In genomic region chr1:43704838-43705237, GRCh38 we compare ENCODE assay signal across 1 cellular context.
TF ChIP-seq lines count a peak whose summit lies in the region.

No MANE protein-coding gene starts in this region.

TF ChIP-seq in K562, 482 proteins besides CTCF, POLR2A, EP300 and RAD21 (continued from another document):
- TF ChIP-seq UBTF (IDR thresholded peaks at IDR 0.05; ENCODE audit: borderline replicate concordance in 1 of 2, low read depth in 2 of 2, low read length in 2 of 2) (no peak), ZNF347 (CRISPR knock-in tag; IDR thresholded peaks at IDR 0.05; ENCODE audit: low read depth) (no peak), ZBTB11 (CRISPR knock-in tag; IDR thresholded peaks at IDR 0.05) (no peak), MBD1 (CRISPR knock-in tag; IDR thresholded peaks at IDR 0.05) (no peak), CCNT2 (IDR thresholded peaks at IDR 0.05; ENCODE audit: borderline replicate concordance, extremely low read depth, insufficient read length, low read depth, low read length) (no peak), ELF1 (tag; IDR thresholded peaks at IDR 0.05) (no peak), ZNF584 (CRISPR knock-in tag; IDR thresholded peaks at IDR 0.05; ENCODE audit: low read depth) (no peak), SMARCC2 (IDR thresholded peaks at IDR 0.05; ENCODE audit: low read depth) (no peak), ARID3B (CRISPR knock-in tag; IDR thresholded peaks at IDR 0.05; ENCODE audit: borderline replicate concordance) (no peak), SAFB (IDR thresholded peaks at IDR 0.05; ENCODE audit: borderline replicate concordance, low read depth, low read length) (no peak), CBFA2T2 (conservative IDR thresholded peaks at IDR 0.05) (no peak), ZFP1 (CRISPR knock-in tag; IDR thresholded peaks at IDR 0.05) (no peak)
